1 cellular context compared by ENCODE assay signal in genomic region chr12:120086801-120087621, GRCh38.
TF ChIP-seq lines count a peak whose summit lies in the region.

No MANE protein-coding gene starts in this region.

TF ChIP-seq in HepG2, 621 proteins besides CTCF, POLR2A, EP300 and RAD21 (continued from another document and continues in another):
- TF ChIP-seq, protein P1, sequence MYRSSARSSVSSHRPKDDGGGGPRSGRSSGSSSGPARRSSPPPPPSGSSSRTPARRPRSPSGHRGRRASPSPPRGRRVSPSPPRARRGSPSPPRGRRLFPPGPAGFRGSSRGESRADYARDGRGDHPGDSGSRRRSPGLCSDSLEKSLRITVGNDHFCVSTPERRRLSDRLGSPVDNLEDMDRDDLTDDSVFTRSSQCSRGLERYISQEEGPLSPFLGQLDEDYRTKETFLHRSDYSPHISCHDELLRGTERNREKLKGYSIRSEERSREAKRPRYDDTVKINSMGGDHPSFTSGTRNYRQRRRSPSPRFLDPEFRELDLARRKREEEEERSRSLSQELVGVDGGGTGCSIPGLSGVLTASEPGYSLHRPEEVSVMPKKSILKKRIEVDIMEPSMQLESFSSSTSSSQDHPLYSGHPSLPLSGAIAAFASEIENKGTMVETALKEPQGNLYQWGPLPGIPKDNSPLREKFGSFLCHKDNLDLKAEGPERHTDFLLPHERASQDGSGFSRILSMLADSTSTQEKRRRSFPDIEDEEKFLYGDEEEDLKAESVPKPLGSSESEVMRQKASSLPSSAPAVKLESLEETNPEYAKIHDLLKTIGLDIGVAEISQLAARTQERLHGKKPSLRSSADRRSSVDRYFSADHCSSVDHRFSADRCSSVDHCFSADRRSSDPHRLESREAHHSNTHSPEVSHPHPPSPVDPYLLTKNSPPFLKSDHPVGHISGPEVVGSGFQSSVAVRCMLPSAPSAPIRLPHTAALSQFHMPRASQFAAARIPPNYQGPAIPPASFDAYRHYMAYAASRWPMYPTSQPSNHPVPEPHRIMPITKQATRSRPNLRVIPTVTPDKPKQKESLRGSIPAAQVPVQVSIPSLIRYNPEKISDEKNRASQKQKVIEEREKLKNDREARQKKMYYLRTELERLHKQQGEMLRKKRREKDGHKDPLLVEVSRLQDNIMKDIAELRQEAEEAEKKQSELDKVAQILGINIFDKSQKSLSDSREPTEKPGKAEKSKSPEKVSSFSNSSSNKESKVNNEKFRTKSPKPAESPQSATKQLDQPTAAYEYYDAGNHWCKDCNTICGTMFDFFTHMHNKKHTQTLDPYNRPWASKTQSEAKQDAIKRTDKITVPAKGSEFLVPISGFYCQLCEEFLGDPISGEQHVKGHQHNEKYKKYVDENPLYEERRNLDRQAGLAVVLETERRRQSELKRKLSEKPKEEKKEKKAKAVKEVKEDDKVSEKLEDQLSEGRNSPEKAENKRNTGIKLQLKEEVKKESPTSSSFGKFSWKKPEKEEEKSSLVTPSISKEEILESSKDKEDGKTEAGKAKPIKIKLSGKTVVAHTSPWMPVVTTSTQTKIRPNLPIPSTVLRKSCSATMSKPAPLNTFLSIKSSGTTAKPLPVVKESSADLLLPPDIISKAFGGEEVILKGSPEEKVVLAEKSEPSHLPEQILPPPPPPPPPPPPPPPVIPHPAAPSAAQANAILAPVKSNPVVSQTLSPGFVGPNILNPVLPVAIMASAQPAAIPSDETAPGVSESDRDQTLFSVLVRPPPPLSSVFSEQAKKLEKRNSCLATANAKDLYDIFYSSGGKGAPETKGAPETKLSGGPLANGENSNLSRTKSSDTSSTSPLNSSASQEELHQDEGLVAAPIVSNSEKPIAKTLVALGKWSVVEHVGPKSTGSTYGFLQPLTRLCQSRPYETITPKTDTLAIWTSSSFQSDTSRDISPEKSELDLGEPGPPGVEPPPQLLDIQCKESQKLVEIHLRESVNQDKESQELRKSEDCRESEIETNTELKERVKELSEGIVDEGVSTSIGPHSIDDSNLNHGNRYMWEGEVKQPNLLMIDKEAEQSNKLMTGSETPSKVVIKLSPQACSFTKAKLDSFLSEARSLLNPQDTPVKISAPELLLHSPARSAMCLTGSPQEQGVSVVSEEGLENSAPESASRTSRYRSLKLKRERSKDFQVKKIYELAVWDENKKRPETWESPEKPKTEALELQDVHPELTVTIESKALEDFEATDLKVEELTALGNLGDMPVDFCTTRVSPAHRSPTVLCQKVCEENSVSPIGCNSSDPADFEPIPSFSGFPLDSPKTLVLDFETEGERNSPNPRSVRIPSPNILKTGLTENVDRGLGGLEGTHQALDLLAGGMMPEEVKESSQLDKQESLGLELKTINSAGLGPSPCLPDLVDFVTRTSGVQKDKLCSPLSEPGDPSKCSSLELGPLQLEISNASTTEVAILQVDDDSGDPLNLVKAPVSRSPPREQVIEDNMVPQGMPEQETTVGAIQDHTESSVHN (CRISPR knock-in tag; IDR thresholded peaks at IDR 0.05) = no peak
- TF ChIP-seq ZMAT5 (CRISPR knock-in tag; IDR thresholded peaks at IDR 0.05; ENCODE audit: borderline replicate concordance, low read depth) (no peak), ZNF431 (CRISPR knock-in tag; IDR thresholded peaks at IDR 0.05; ENCODE audit: borderline replicate concordance, low read depth) (no peak), MED1 (CRISPR knock-in tag; IDR thresholded peaks at IDR 0.05) (peak; percentile 82), CCAR2 (optimal IDR thresholded peaks at IDR 0.05; ENCODE audit: low read depth, low read length) (no peak), JUN (CRISPR knock-in tag; IDR thresholded peaks at IDR 0.05) (no peak; the same call in 1 of the 2 replicates), ZNF354B (CRISPR knock-in tag; IDR thresholded peaks at IDR 0.05) (no peak), SP4 (CRISPR knock-in tag; IDR thresholded peaks at IDR 0.05) (peak; percentile 86), NR1H2 (CRISPR knock-in tag; IDR thresholded peaks at IDR 0.05; ENCODE audit: borderline replicate concordance, low read depth) (no peak), ZNF337 (CRISPR knock-in tag; IDR thresholded peaks at IDR 0.05; ENCODE audit: borderline replicate concordance, low read depth) (0 out of 2 replicates have a peak, but pooled peaks have one; percentile 38), ZNF569 (CRISPR knock-in tag; IDR thresholded peaks at IDR 0.05; ENCODE audit: borderline replicate concordance) (no peak), TCF7 (IDR thresholded peaks at IDR 0.05; ENCODE audit: low read depth) (no peak), ATAD3A (CRISPR knock-in tag; IDR thresholded peaks at IDR 0.05) (no peak), HNRNPL (IDR thresholded peaks at IDR 0.05; ENCODE audit: low read depth, low read length) (peak; percentile 51; the same call in 1 of the 2 replicates), PRMT3 (CRISPR knock-in tag; IDR thresholded peaks at IDR 0.05; ENCODE audit: borderline replicate concordance, low read depth) (no peak), ZKSCAN5 (CRISPR knock-in tag; IDR thresholded peaks at IDR 0.05) (no peak), FOXO4 (CRISPR knock-in tag; conservative IDR thresholded peaks at IDR 0.05) (no peak), SKI (IDR thresholded peaks at IDR 0.05; ENCODE audit: partially characterized antibody) (peak; percentile 89), CBFB (CRISPR knock-in tag; IDR thresholded peaks at IDR 0.05) (peak; percentile 80), HDAC1 (CRISPR knock-in tag; IDR thresholded peaks at IDR 0.05) (peak; percentile 98), NCOA5 (CRISPR knock-in tag; IDR thresholded peaks at IDR 0.05) (no peak), ZNF609 (CRISPR knock-in tag; IDR thresholded peaks at IDR 0.05; ENCODE audit: borderline replicate concordance) (no peak), MTA1 (CRISPR knock-in tag; IDR thresholded peaks at IDR 0.05; ENCODE audit: borderline replicate concordance) (no peak; the same call in 1 of the 2 replicates), TFDP2 (CRISPR knock-in tag; IDR thresholded peaks at IDR 0.05) (peak; percentile 59), ZNF576 (CRISPR knock-in tag; IDR thresholded peaks at IDR 0.05) (no peak), JARID2 (CRISPR knock-in tag; IDR thresholded peaks at IDR 0.05; ENCODE audit: insufficient replicate concordance) (peak; percentile 63), ZNF121 (CRISPR knock-in tag; IDR thresholded peaks at IDR 0.05) (no peak), ZNF547 (CRISPR knock-in tag; IDR thresholded peaks at IDR 0.05) (peak; percentile 79; the same call in 1 of the 2 replicates), HDAC6 (IDR thresholded peaks at IDR 0.05; ENCODE audit: low read depth, low read length) (no peak), ZNF264 (CRISPR knock-in tag; IDR thresholded peaks at IDR 0.05) (no peak), ZNF230 (CRISPR knock-in tag; IDR thresholded peaks at IDR 0.05) (0 out of 2 replicates have a peak, but pooled peaks have one; percentile 31), RFX5 (IDR thresholded peaks at IDR 0.05; ENCODE audit: low read depth, low read length) (peak; percentile 92), ZFP36L2 (CRISPR knock-in tag; IDR thresholded peaks at IDR 0.05) (no peak), EZH2 (conservative IDR thresholded peaks at IDR 0.05; ENCODE audit: low read depth, low read length) (no peak), ZNF460 (CRISPR knock-in tag; IDR thresholded peaks at IDR 0.05; ENCODE audit: borderline replicate concordance) (no peak; the same call in 1 of the 2 replicates), ZNF33A (CRISPR knock-in tag; IDR thresholded peaks at IDR 0.05; ENCODE audit: borderline replicate concordance) (no peak), U2AF1 (optimal IDR thresholded peaks at IDR 0.05; ENCODE audit: low read depth, low read length) (no peak), STAT5B (CRISPR knock-in tag; IDR thresholded peaks at IDR 0.05) (no peak), CBX2 (IDR thresholded peaks at IDR 0.05; ENCODE audit: low read depth, low read length) (no peak), CBX2 (CRISPR knock-in tag; IDR thresholded peaks at IDR 0.05; ENCODE audit: low read depth) (no peak), CERS6 (CRISPR knock-in tag; IDR thresholded peaks at IDR 0.05) (no peak)
- TF ChIP-seq, protein P2, sequence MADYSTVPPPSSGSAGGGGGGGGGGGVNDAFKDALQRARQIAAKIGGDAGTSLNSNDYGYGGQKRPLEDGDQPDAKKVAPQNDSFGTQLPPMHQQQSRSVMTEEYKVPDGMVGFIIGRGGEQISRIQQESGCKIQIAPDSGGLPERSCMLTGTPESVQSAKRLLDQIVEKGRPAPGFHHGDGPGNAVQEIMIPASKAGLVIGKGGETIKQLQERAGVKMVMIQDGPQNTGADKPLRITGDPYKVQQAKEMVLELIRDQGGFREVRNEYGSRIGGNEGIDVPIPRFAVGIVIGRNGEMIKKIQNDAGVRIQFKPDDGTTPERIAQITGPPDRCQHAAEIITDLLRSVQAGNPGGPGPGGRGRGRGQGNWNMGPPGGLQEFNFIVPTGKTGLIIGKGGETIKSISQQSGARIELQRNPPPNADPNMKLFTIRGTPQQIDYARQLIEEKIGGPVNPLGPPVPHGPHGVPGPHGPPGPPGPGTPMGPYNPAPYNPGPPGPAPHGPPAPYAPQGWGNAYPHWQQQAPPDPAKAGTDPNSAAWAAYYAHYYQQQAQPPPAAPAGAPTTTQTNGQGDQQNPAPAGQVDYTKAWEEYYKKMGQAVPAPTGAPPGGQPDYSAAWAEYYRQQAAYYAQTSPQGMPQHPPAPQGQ (CRISPR knock-in tag; IDR thresholded peaks at IDR 0.05; ENCODE audit: borderline replicate concordance) = 0 out of 2 replicates have a peak, but pooled peaks have one; percentile 67
- TF ChIP-seq, protein P3, sequence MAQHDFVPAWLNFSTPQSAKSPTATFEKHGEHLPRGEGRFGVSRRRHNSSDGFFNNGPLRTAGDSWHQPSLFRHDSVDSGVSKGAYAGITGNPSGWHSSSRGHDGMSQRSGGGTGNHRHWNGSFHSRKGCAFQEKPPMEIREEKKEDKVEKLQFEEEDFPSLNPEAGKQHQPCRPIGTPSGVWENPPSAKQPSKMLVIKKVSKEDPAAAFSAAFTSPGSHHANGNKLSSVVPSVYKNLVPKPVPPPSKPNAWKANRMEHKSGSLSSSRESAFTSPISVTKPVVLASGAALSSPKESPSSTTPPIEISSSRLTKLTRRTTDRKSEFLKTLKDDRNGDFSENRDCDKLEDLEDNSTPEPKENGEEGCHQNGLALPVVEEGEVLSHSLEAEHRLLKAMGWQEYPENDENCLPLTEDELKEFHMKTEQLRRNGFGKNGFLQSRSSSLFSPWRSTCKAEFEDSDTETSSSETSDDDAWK (CRISPR knock-in tag; IDR thresholded peaks at IDR 0.05) = no peak
